ENCODE assay signal across 13 cellular contexts in genomic region chr22:36348760-36349159, GRCh38. TPM values are rescaled to one million over a fixed set of nuclear protein-coding genes. Genes with fewer than 3 reads are reported as not detected.
DNase-seq lines count a peak whose midpoint lies in the region; ATAC-seq lines count a peak whose summit lies in the region.
"Had no signal": no experiment of that assay in that cellular context is flagged by ENCODE, and none has a peak within 500 bp of the region (broad histone marks: within the 10 kb centered on the region; RNA-seq: fewer than 3 reads in every experiment).

No MANE protein-coding gene starts in this region.

- peak overlapping the region; percentile 64 for H3K27ac Mint-ChIP-seq in T-helper 1 cell treated with Interleukin-12 subunit alpha and Interleukin-12 subunit beta and Interleukin-4 antibody, amounts not matched to agents 30 μg/mL and 1 μg/mL, for 36 hours
- peak overlapping the region; percentile 100 for H3K27ac Mint-ChIP-seq in T-helper 17 cell

- peaks cover 44 to 53% (median 46%) of the 10 kb centered on the region in 3 donors for H3K4me1 ChIP-seq in skeletal muscle tissue (ENCODE audit: control insufficient read depth in 3 of 3, insufficient read depth in 3 of 3, low read length in 3 of 3)

- ATAC-seq in T-helper 17 cell (peak; percentile 27), GM18858 (IDR thresholded peaks at IDR 0.05; ENCODE audit: unreplicated experiment) (no peak), GM21381 (IDR thresholded peaks at IDR 0.05; ENCODE audit: unreplicated experiment) (no peak)

- H3K9me3 ChIP-seq in T-helper 17 cell (ENCODE audit: control insufficient read depth, low read length, poor library complexity, severe bottlenecking): no peaks in the 10 kb centered on the region
- no peaks in the 10 kb centered on the region for H3K9me3 ChIP-seq in skeletal muscle tissue (ENCODE audit: control insufficient read depth in 3 of 3, low read length in 3 of 3)

- no peak overlapping the region for H3K4me3 Mint-ChIP-seq in T-helper 1 cell treated with Interleukin-12 subunit alpha and Interleukin-12 subunit beta and Interleukin-4 antibody, amounts not matched to agents 30 μg/mL and 1 μg/mL, for 36 hours
- peak overlapping the region; percentile 66 for H3K4me3 Mint-ChIP-seq in T-helper 17 cell

- peaks cover 31% of the 10 kb centered on the region for H3K36me3 Mint-ChIP-seq in T-helper 1 cell treated with Interleukin-12 subunit alpha and Interleukin-12 subunit beta and Interleukin-4 antibody, amounts not matched to agents 30 μg/mL and 1 μg/mL, for 36 hours (ENCODE audit: low read depth)
- H3K36me3 Mint-ChIP-seq in T-helper 17 cell (ENCODE audit: low read depth): peaks cover 2% of the 10 kb centered on the region

- no peak overlapping the region for H3K4me3 ChIP-seq in skeletal muscle tissue (ENCODE audit: low read length in 3 of 3)

- no peaks in the 10 kb centered on the region for H3K9me3 Mint-ChIP-seq in T-helper 1 cell treated with Interleukin-12 subunit alpha and Interleukin-12 subunit beta and Interleukin-4 antibody, amounts not matched to agents 30 μg/mL and 1 μg/mL, for 36 hours

- peak overlapping the region; percentile 99 for H3K27ac ChIP-seq in epithelial cell of prostate
- peak overlapping the region; percentile 25 for H3K27ac ChIP-seq in skeletal muscle tissue (ENCODE audit: low read depth, low read length)
- H3K27ac ChIP-seq: 22Rv1 had no signal

- H3K27me3 Mint-ChIP-seq in T-helper 1 cell treated with Interleukin-12 subunit alpha and Interleukin-12 subunit beta and Interleukin-4 antibody, amounts not matched to agents 30 μg/mL and 1 μg/mL, for 36 hours (ENCODE audit: low read depth): no peaks in the 10 kb centered on the region
- H3K27me3 Mint-ChIP-seq in T-helper 17 cell: no peaks in the 10 kb centered on the region
- H3K27me3 Mint-ChIP-seq: progenitor cell of endocrine pancreas had no signal

- DNase-seq in T-helper 1 cell (no peak), T-helper 17 cell (no peak), epithelial cell of prostate (ENCODE audit: low read depth, low spot score) (no peak), GDM1 (lab: John Stamatoyannopoulos, UW) (no peak)
- DNase-seq: caudate nucleus, NCI-H1105 treated with DMSO at 0.1 percent for 48 hours, NCI-H82 had no signal

- H3K36me3 ChIP-seq in skeletal muscle tissue (ENCODE audit: control insufficient read depth in 3 of 3, insufficient read depth in 3 of 3, low read length in 3 of 3): peaks cover 5 to 17% (median 15%) of the 10 kb centered on the region in 3 donors

- peaks cover 55% of the 10 kb centered on the region for H3K4me1 Mint-ChIP-seq in T-helper 1 cell treated with Interleukin-12 subunit alpha and Interleukin-12 subunit beta and Interleukin-4 antibody, amounts not matched to agents 30 μg/mL and 1 μg/mL, for 36 hours (ENCODE audit: low read depth)
- H3K4me1 Mint-ChIP-seq in T-helper 17 cell: peaks cover 58% of the 10 kb centered on the region

- no peaks in the 10 kb centered on the region for H3K27me3 ChIP-seq in skeletal muscle tissue (ENCODE audit: control insufficient read depth in 3 of 3, insufficient read depth in 3 of 3, low read length in 3 of 3)

- H3K9ac ChIP-seq in skeletal muscle tissue (ENCODE audit: low read depth in 1 of 3, low read length in 3 of 3): no peak overlapping the region

RNA-seq across cellular contexts. Expression of gene MYH9, which starts 39.0 kb away (rescaled TPM):
- total RNA-seq in T-helper 17 cell: 1,000 to 10,000 TPM; 1,038 to 1,220 TPM
- 111 TPM for total RNA-seq in skeletal muscle tissue
